ENCODE assay signal across 11 cellular contexts in genomic region chr6:143673638-143674037, GRCh38. TPM values are rescaled to one million over a fixed set of nuclear protein-coding genes. Genes with fewer than 3 reads are reported as not detected.
DNase-seq lines count a peak whose midpoint lies in the region; ATAC-seq and TF ChIP-seq lines count a peak whose summit lies in the region.
"Had no signal": no experiment of that assay in that cellular context is flagged by ENCODE, and none has a peak within 500 bp of the region (broad histone marks: within the 10 kb centered on the region; RNA-seq: fewer than 3 reads in every experiment).

No MANE protein-coding gene starts in this region.

- H3K4me3 ChIP-seq in epithelial cell of esophagus (ENCODE audit: low read length), result no peak overlapping the region

- TF ChIP-seq CTCF in epithelial cell of esophagus (IDR thresholded peaks at IDR 0.05; ENCODE audit: insufficient read depth, low read depth, low read length, missing control alignments) (no peak), progenitor cell of endocrine pancreas (IDR thresholded peaks at IDR 0.05; ENCODE audit: unreplicated experiment) (no peak)

- ATAC-seq in naive thymus-derived CD8-positive, alpha-beta T cell, result no peak
- ATAC-seq: left ventricle myocardium superior had no signal

- peak overlapping the region; percentile 96 for H3K27ac Mint-ChIP-seq in progenitor cell of endocrine pancreas
- no peak overlapping the region for H3K27ac Mint-ChIP-seq in naive thymus-derived CD8-positive, alpha-beta T cell

- DNase-seq in EH (ENCODE audit: low read depth), result peak; percentile 70
- peak; percentile 95 for DNase-seq in NCI-H226
- peak; percentile 96 for DNase-seq in epithelial cell of esophagus (ENCODE audit: low read depth)
- no peak for DNase-seq in progenitor cell of endocrine pancreas (ENCODE audit: low spot score, unreplicated experiment)
- no peak for DNase-seq in stimulated activated CD4-positive, alpha-beta T cell treated with anti-CD3 and anti-CD28 coated beads, Interleukin-12 subunit alpha, Interleukin-12 subunit beta, amount 100 ng/mL, for 4 hours
- DNase-seq in naive thymus-derived CD8-positive, alpha-beta T cell, result no peak
- DNase-seq in head of caudate nucleus, result no peak
- no peak for DNase-seq in NCI-H2029 (lab: John Stamatoyannopoulos, UW)
- DNase-seq: activated CD4-positive, CD25-positive, alpha-beta regulatory T cell; left ventricle myocardium superior had no signal

- H3K9me3 Mint-ChIP-seq in progenitor cell of endocrine pancreas (ENCODE audit: low read depth), result peaks cover 8% of the 10 kb centered on the region
- H3K9me3 Mint-ChIP-seq in naive thymus-derived CD8-positive, alpha-beta T cell, result peaks cover 0 to 20% (median 6%) of the 10 kb centered on the region in 9 donors

- H3K4me1 Mint-ChIP-seq in progenitor cell of endocrine pancreas (ENCODE audit: low read depth), result peaks cover 39% of the 10 kb centered on the region
- peaks cover 2 to 8% (median 4%) of the 10 kb centered on the region in 4 donors for H3K4me1 Mint-ChIP-seq in naive thymus-derived CD8-positive, alpha-beta T cell

- intact Hi-C loops in head of caudate nucleus (cut with DNase I), result no loop called here

- no peaks in the 10 kb centered on the region for H3K27me3 Mint-ChIP-seq in progenitor cell of endocrine pancreas
- peaks cover 2 to 19% (median 5%) of the 10 kb centered on the region in 5 donors for H3K27me3 Mint-ChIP-seq in naive thymus-derived CD8-positive, alpha-beta T cell
- H3K27me3 Mint-ChIP-seq: central memory CD8-positive, alpha-beta T cell had no signal

- peaks cover 4% of the 10 kb centered on the region for H3K36me3 Mint-ChIP-seq in progenitor cell of endocrine pancreas (ENCODE audit: insufficient read depth)
- peaks cover 0 to 5% (median 0%) of the 10 kb centered on the region in 3 donors for H3K36me3 Mint-ChIP-seq in naive thymus-derived CD8-positive, alpha-beta T cell

- peak overlapping the region; percentile 14 for H3K4me3 Mint-ChIP-seq in progenitor cell of endocrine pancreas (ENCODE audit: low read depth)
- no peak overlapping the region for H3K4me3 Mint-ChIP-seq in naive thymus-derived CD8-positive, alpha-beta T cell
- H3K4me3 Mint-ChIP-seq: central memory CD8-positive, alpha-beta T cell had no signal

- POLR2A ChIA-PET in naive thymus-derived CD8-positive, alpha-beta T cell (lab: Charles Lee), result no interaction called here

RNA-seq across cellular contexts. Expression of gene PHACTR2, which starts 4.1 kb away (rescaled TPM):
- 53.7 and 55.2 TPM in 2 replicates for total RNA-seq in progenitor cell of endocrine pancreas
- 10 to 100 TPM; 15.4 to 16.0 TPM for total RNA-seq in naive thymus-derived CD8-positive, alpha-beta T cell
- 1 to 10 TPM; 7.1 to 9.0 (median 8.8) TPM for polyA plus RNA-seq in naive thymus-derived CD8-positive, alpha-beta T cell

Comparison
In these comparisons a context has a peak if more than half of its experiments do, and no peak if none do; other contexts are left out.
1. DNase-seq: peak in EH (single experiment), NCI-H226 (single experiment) and epithelial cell of esophagus (single experiment); none in progenitor cell of endocrine pancreas (single experiment), stimulated activated CD4-positive, alpha-beta T cell treated with anti-CD3 and anti-CD28 coated beads, Interleukin-12 subunit alpha, Interleukin-12 subunit beta, amount 100 ng/mL, for 4 hours (single experiment), naive thymus-derived CD8-positive, alpha-beta T cell (0 of 10), head of caudate nucleus (0 of 42) and NCI-H2029 (single experiment).